13 cellular contexts compared by ENCODE assay signal in the genomic region with DNA sequence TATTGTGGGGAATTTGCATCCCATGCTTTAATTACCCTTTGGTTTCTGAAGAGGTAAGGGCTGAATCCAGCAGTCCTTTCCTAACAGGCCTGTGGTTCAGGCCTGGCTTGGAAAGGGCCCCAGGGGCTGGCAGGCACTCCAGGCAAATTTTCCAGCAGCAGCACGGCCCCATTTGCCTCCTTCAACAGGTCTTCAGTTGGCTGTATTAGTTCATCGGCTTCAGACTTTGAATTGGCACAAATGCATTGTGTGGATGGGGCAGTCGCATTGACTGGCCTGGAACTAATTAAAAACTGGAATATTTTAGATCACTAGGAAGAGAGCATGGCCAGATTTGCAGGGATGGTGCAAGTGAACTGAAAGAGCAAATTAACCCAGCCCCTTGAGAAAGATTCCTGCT.
"Had no signal": no experiment of that assay in that cellular context is flagged by ENCODE, and none has a peak within 500 bp of the region (broad histone marks: within the 10 kb centered on the region; RNA-seq: fewer than 3 reads in every experiment).

No MANE protein-coding gene starts in this region.

- H3K27me3 ChIP-seq: tibial artery, uterus had no signal

- H3K4me3 ChIP-seq: skin epidermis, tibial artery, uterus had no signal

- H3K4me1 ChIP-seq: tibial artery, uterus had no signal

- H3K9me3 ChIP-seq: tibial artery, uterus had no signal

- H3K27me3 Mint-ChIP-seq: activated naive CD8-positive, alpha-beta T cell had no signal

- ATAC-seq: activated T-cell treated with anti-CD3 and anti-CD28 coated beads, Interleukin-2, amount 50 U/mL, for 4 hours; left colon had no signal

- H3K36me3 ChIP-seq: tibial artery, uterus had no signal

- H3K27ac ChIP-seq: skin epidermis, tibial artery, uterus had no signal

- DNase-seq: activated CD4-positive, alpha-beta T cell treated with anti-CD3 and anti-CD28 coated beads, Interleukin-2, amount 50 U/mL, for 48 hours; activated CD4-positive, CD25-positive, alpha-beta regulatory T cell treated with anti-CD3 and anti-CD28 coated beads, Interleukin-2, amount 50 U/mL, for 72 hours; activated effector memory CD4-positive, alpha-beta T cell treated with anti-CD3 and anti-CD28 coated beads, Interleukin-2, amount 50 U/mL, for 16 hours; activated T-cell treated with anti-CD3 and anti-CD28 coated beads, Interleukin-2, amount 50 U/mL, for 4 hours; left colon; mammary epithelial cell; stimulated activated CD4-positive, alpha-beta T cell treated with anti-CD3 and anti-CD28 coated beads, Interleukin-4, amount 100 ng/mL, for 4 hours; tibial artery; uterus had no signal

- H3K4me3 Mint-ChIP-seq: activated naive CD8-positive, alpha-beta T cell; activated T-cell treated with anti-CD3 and anti-CD28 coated beads, Interleukin-2, amount 50 U/mL, for 4 hours; nephron had no signal

- H3K27ac Mint-ChIP-seq: activated naive CD8-positive, alpha-beta T cell; nephron had no signal

- FAIRE-seq: colon had no signal

- H3K9me3 Mint-ChIP-seq: activated T-cell treated with anti-CD3 and anti-CD28 coated beads, Interleukin-2, amount 50 U/mL, for 4 hours; nephron had no signal

- H3K36me3 Mint-ChIP-seq: activated naive CD8-positive, alpha-beta T cell had no signal
